ENCODE assay signal across 19 cellular contexts in genomic region chr14:38145142-38145541, GRCh38.
"Had no signal": no experiment of that assay in that cellular context is flagged by ENCODE, and none has a peak within 500 bp of the region (broad histone marks: within the 10 kb centered on the region; RNA-seq: fewer than 3 reads in every experiment).

No MANE protein-coding gene starts in this region.

- H3K4me1 ChIP-seq: colonic mucosa had no signal

- H3K9me3 Mint-ChIP-seq: activated T-cell treated with anti-CD3 and anti-CD28 coated beads, Interleukin-2, amount 50 U/mL, for 24 hours had no signal

- DNase-seq: activated CD8-positive, alpha-beta memory T cell treated with anti-CD3 and anti-CD28 coated beads, Interleukin-2, amount 10 ng/mL, durations not matched to agents 7 days and 5 days; activated effector memory CD4-positive, alpha-beta T cell treated with anti-CD3 and anti-CD28 coated beads, Interleukin-2, amount 50 U/mL, for 16 hours; activated T-cell treated with anti-CD3 and anti-CD28 coated beads, Interleukin-2, amount 50 U/mL, for 24 hours; amniotic stem cell; central memory CD4-positive, alpha-beta T cell; colonic mucosa; foreskin melanocyte; kidney glomerular epithelial cell; left ventricle myocardium superior; naive thymus-derived CD8-positive, alpha-beta T cell; stimulated activated CD4-positive, alpha-beta T cell treated with anti-CD3 and anti-CD28 coated beads, Interleukin-12 subunit alpha, Interleukin-12 subunit beta, amount 100 ng/mL, for 4 hours; stimulated activated CD4-positive, alpha-beta T cell treated with anti-CD3 and anti-CD28 coated beads, Interleukin-2, amount 100 ng/mL, for 24 hours; T1000; upper lobe of right lung had no signal

- H3K4me3 Mint-ChIP-seq: activated CD8-positive, alpha-beta memory T cell treated with anti-CD3 and anti-CD28 coated beads, Interleukin-2, amount 10 ng/mL, durations not matched to agents 7 days and 5 days; activated naive CD8-positive, alpha-beta T cell; activated T-cell treated with anti-CD3 and anti-CD28 coated beads, Interleukin-2, amount 50 U/mL, for 24 hours; memory B cell; naive thymus-derived CD8-positive, alpha-beta T cell; stimulated activated effector memory CD8-positive, alpha-beta T cell treated with anti-CD3 and anti-CD28 coated beads, Interleukin-12 subunit alpha, Interleukin-12 subunit beta, amount 100 ng/mL, for 72 hours had no signal

- H3K27ac ChIP-seq: colonic mucosa, thoracic aorta, upper lobe of right lung had no signal

- H3K9me3 ChIP-seq: colonic mucosa, thoracic aorta, upper lobe of right lung had no signal

- ATAC-seq: activated CD4-positive, CD25-positive, alpha-beta regulatory T cell treated with anti-CD3 and anti-CD28 coated beads, Interleukin-2, amount 50 U/mL, for 24 hours; activated CD8-positive, alpha-beta memory T cell treated with anti-CD3 and anti-CD28 coated beads, Interleukin-2, amount 10 ng/mL, durations not matched to agents 7 days and 5 days; left ventricle myocardium superior; naive thymus-derived CD8-positive, alpha-beta T cell; stimulated activated effector memory CD8-positive, alpha-beta T cell treated with anti-CD3 and anti-CD28 coated beads, Interleukin-12 subunit alpha, Interleukin-12 subunit beta, amount 100 ng/mL, for 72 hours; upper lobe of right lung had no signal

- H3K4me1 Mint-ChIP-seq: activated CD8-positive, alpha-beta memory T cell treated with anti-CD3 and anti-CD28 coated beads, Interleukin-2, amount 10 ng/mL, durations not matched to agents 7 days and 5 days; memory B cell; stimulated activated effector memory CD8-positive, alpha-beta T cell treated with anti-CD3 and anti-CD28 coated beads, Interleukin-12 subunit alpha, Interleukin-12 subunit beta, amount 100 ng/mL, for 72 hours had no signal

- H3K36me3 ChIP-seq: colonic mucosa, thoracic aorta, upper lobe of right lung had no signal

- H3K27ac Mint-ChIP-seq: activated CD8-positive, alpha-beta memory T cell treated with anti-CD3 and anti-CD28 coated beads, Interleukin-2, amount 10 ng/mL, durations not matched to agents 7 days and 5 days; activated naive CD8-positive, alpha-beta T cell; activated T-cell treated with anti-CD3 and anti-CD28 coated beads, Interleukin-2, amount 50 U/mL, for 24 hours; memory B cell; stimulated activated effector memory CD8-positive, alpha-beta T cell treated with anti-CD3 and anti-CD28 coated beads, Interleukin-12 subunit alpha, Interleukin-12 subunit beta, amount 100 ng/mL, for 72 hours had no signal

- H3K36me3 Mint-ChIP-seq: activated CD8-positive, alpha-beta memory T cell treated with anti-CD3 and anti-CD28 coated beads, Interleukin-2, amount 10 ng/mL, durations not matched to agents 7 days and 5 days; activated naive CD8-positive, alpha-beta T cell; memory B cell; naive thymus-derived CD8-positive, alpha-beta T cell; stimulated activated effector memory CD8-positive, alpha-beta T cell treated with anti-CD3 and anti-CD28 coated beads, Interleukin-12 subunit alpha, Interleukin-12 subunit beta, amount 100 ng/mL, for 72 hours had no signal

- H3K4me3 ChIP-seq: colonic mucosa, thoracic aorta, upper lobe of right lung had no signal

- H3K27me3 ChIP-seq: colonic mucosa, upper lobe of right lung had no signal

- H3K27me3 Mint-ChIP-seq: activated CD8-positive, alpha-beta memory T cell treated with anti-CD3 and anti-CD28 coated beads, Interleukin-2, amount 10 ng/mL, durations not matched to agents 7 days and 5 days; activated naive CD8-positive, alpha-beta T cell; activated T-cell treated with anti-CD3 and anti-CD28 coated beads, Interleukin-2, amount 50 U/mL, for 24 hours; memory B cell; naive thymus-derived CD8-positive, alpha-beta T cell had no signal
